In genomic region chr7:75028299-75028698, GRCh38 we compare ENCODE assay signal across 19 cellular contexts. TPM values are rescaled to one million over a fixed set of nuclear protein-coding genes. Genes with fewer than 3 reads are reported as not detected.
DNase-seq lines count a peak whose midpoint lies in the region; ATAC-seq, FAIRE-seq and TF ChIP-seq lines count a peak whose summit lies in the region.
"Had no signal": no experiment of that assay in that cellular context is flagged by ENCODE, and none has a peak within 500 bp of the region (broad histone marks: within the 10 kb centered on the region; RNA-seq: fewer than 3 reads in every experiment).

No MANE protein-coding gene starts in this region.

- no peaks in the 10 kb centered on the region for H3K36me3 ChIP-seq in lower lobe of right lung
- H3K36me3 ChIP-seq in upper lobe of left lung: peaks cover 0 to 18% (median 6%) of the 10 kb centered on the region in 4 donors
- H3K36me3 ChIP-seq: BE2C had no signal

- FAIRE-seq in D721Med (lab: Jason Lieb, UNC): no peak
- FAIRE-seq: A204.1, GM18507, H54, HepG2, HTR-8/SVneo had no signal

- H3K9me3 Mint-ChIP-seq in H9: no peaks in the 10 kb centered on the region

- no peak overlapping the region for H4K91ac ChIP-seq in H9 (ENCODE audit: insufficient read length, low read depth, low read length)

- peaks cover 0 to 5% of the 10 kb centered on the region in 2 experiments; a peak in 1 of 4 replicates for H3K4me1 Mint-ChIP-seq in H9
- H3K4me1 Mint-ChIP-seq: CD14-positive monocyte; CD8-positive, alpha-beta memory T cell had no signal

- no CpG with 5 or more reads among the region's 9 CpGs for WGBS in H9 (ENCODE audit: extremely low coverage, insufficient read length, low lambda C conversion rate)
- WGBS in upper lobe of left lung, 2 donors: 69 to 70% methylated on average over 7 to 9 of the region's 9 CpGs

- no peak overlapping the region for H3T11ph ChIP-seq in H9 (ENCODE audit: low read length)

- H2BK120ac ChIP-seq in H9 (ENCODE audit: low read depth, low read length, poor library complexity, severe bottlenecking): no peak overlapping the region

- H3K4me1 ChIP-seq in H9 (ENCODE audit: insufficient read depth, low read length) (no peaks in the 10 kb centered on the region), lower lobe of right lung (no peaks in the 10 kb centered on the region), upper lobe of left lung (no peaks in the 10 kb centered on the region)
- H3K4me1 ChIP-seq: BE2C, Caco-2 had no signal

- H2BK12ac ChIP-seq in H9 (ENCODE audit: insufficient read length, low read depth, low read length): no peak overlapping the region

- no peak overlapping the region for H2BK5ac ChIP-seq in H9 (ENCODE audit: insufficient read length, low read length)

- H3K27ac ChIP-seq in H9 (ENCODE audit: insufficient read length, low read depth, low read length) (no peak overlapping the region), lower lobe of right lung (no peak overlapping the region), upper lobe of left lung (no peak overlapping the region)
- H3K27ac ChIP-seq: GM23248 had no signal

- H4K20me1 ChIP-seq in H9 (ENCODE audit: control insufficient read depth, insufficient read depth, insufficient read length): no peaks in the 10 kb centered on the region

- no peaks in the 10 kb centered on the region for H3K79me1 ChIP-seq in H9 (ENCODE audit: insufficient read depth, low read depth, low read length, poor library complexity, severe bottlenecking)

- no peak overlapping the region for H4K8ac ChIP-seq in H9 (replicated peaks; ENCODE audit: insufficient read length, low read depth, low read length)

- no peak overlapping the region for H3K4me3 Mint-ChIP-seq in H9
- H3K4me3 Mint-ChIP-seq: CD14-positive monocyte; CD8-positive, alpha-beta memory T cell had no signal

- intact Hi-C loops in lower lobe of right lung (cut with DNase I): no loop called here

- H3K27me3 Mint-ChIP-seq in H9 (ENCODE audit: low read depth): no peaks in the 10 kb centered on the region
- H3K27me3 Mint-ChIP-seq: CD8-positive, alpha-beta memory T cell had no signal

- H3K27ac Mint-ChIP-seq in H9: peak overlapping the region; percentile 43 to 78 (median 69); a peak in 3 of 7 replicates
- H3K27ac Mint-ChIP-seq: CD14-positive monocyte; CD8-positive, alpha-beta memory T cell had no signal

- H3K4ac ChIP-seq in H9 (ENCODE audit: low read depth, low read length): no peak overlapping the region

- H2BK15ac ChIP-seq in H9 (ENCODE audit: low read depth, low read length): no peak overlapping the region

- H3K23me2 ChIP-seq in H9 (ENCODE audit: insufficient read length, low read depth, low read length, poor library complexity, severe bottlenecking): peaks cover 3% of the 10 kb centered on the region

- H3K4me3 ChIP-seq in lower lobe of right lung (no peak overlapping the region), upper lobe of left lung (no peak overlapping the region)
- H3K4me3 ChIP-seq: GM23248 had no signal

- no peak overlapping the region for H3K23ac ChIP-seq in H9 (ENCODE audit: insufficient read length, low read depth, low read length)

- no peaks in the 10 kb centered on the region for H3K9me3 ChIP-seq in H9 (ENCODE audit: control insufficient read depth, low read depth, low read length)
- H3K9me3 ChIP-seq in lower lobe of right lung: no peaks in the 10 kb centered on the region
- no peaks in the 10 kb centered on the region for H3K9me3 ChIP-seq in upper lobe of left lung
- H3K9me3 ChIP-seq: BE2C, Caco-2 had no signal

- no peak overlapping the region for H3K14ac ChIP-seq in H9 (ENCODE audit: insufficient read depth, low read length)

- no peaks in the 10 kb centered on the region for H3K27me3 ChIP-seq in H9 (ENCODE audit: insufficient read depth, low read length)
- no peaks in the 10 kb centered on the region for H3K27me3 ChIP-seq in lower lobe of right lung (ENCODE audit: low read depth)
- no peaks in the 10 kb centered on the region for H3K27me3 ChIP-seq in upper lobe of left lung
- H3K27me3 ChIP-seq: BE2C had no signal

- no peak for TF ChIP-seq EP300 in upper lobe of left lung (IDR thresholded peaks at IDR 0.05)

- no peak overlapping the region for H4K5ac ChIP-seq in H9 (ENCODE audit: insufficient read length, low read depth, low read length)

- no peak overlapping the region for H3K18ac ChIP-seq in H9 (ENCODE audit: insufficient read length, low read depth, low read length)

- DNase-seq in D721Med (ENCODE audit: insufficient read length, low spot score): peak; percentile 12
- no peak for DNase-seq in H9
- no peak for DNase-seq in lower lobe of right lung
- peak in 1 of 2 donors; percentile 30 for DNase-seq in upper lobe of left lung
- DNase-seq in NCI-H1092 treated with DMSO at 0.1 percent for 48 hours (lab: John Stamatoyannopoulos, UW): no peak
- no peak for DNase-seq in NCI-H1417 (lab: John Stamatoyannopoulos, UW)
- DNase-seq: BE2C; Caco-2; CD8-positive, alpha-beta memory T cell; DMS53; GF-D8; GM23248 had no signal

- no peak overlapping the region for H2AK5ac ChIP-seq in H9 (ENCODE audit: insufficient read length, low read length)

- no peaks in the 10 kb centered on the region for H3K79me2 ChIP-seq in H9 (ENCODE audit: insufficient read depth, low read length)

- H3K36me3 Mint-ChIP-seq in H9 (ENCODE audit: insufficient read depth in 1 of 3, low read depth in 3 of 3): peaks cover 2 to 24% (median 18%) of the 10 kb centered on the region in 3 experiments; a peak in 6 of 7 replicates
- H3K36me3 Mint-ChIP-seq: CD14-positive monocyte had no signal

- H2BK20ac ChIP-seq in H9 (ENCODE audit: low read depth, low read length, poor library complexity, severe bottlenecking): no peak overlapping the region

- H3K9ac ChIP-seq in H9 (ENCODE audit: extremely low read depth, insufficient read length, low read length): no peak overlapping the region
- H3K9ac ChIP-seq: GM23248 had no signal

- H2AFZ ChIP-seq in H9 (ENCODE audit: low read length): no peak overlapping the region
- H2AFZ ChIP-seq: GM23248 had no signal

- H3K56ac ChIP-seq in H9 (ENCODE audit: insufficient read length, low read depth, low read length): no peak overlapping the region

- H3K4me2 ChIP-seq in H9 (ENCODE audit: insufficient read depth, insufficient read length, low read length): no peak overlapping the region

- TF ChIP-seq POLR2A in upper lobe of left lung (IDR thresholded peaks at IDR 0.05): no peak

- ATAC-seq in lower lobe of right lung (peak; percentile 66 to 71), upper lobe of left lung (ENCODE audit: low FRiP score in 2 of 2) (peak; percentile 15 to 24), HG02973 (IDR thresholded peaks at IDR 0.05; ENCODE audit: unreplicated experiment) (no peak)
- ATAC-seq: HepG2 had no signal

- TF ChIP-seq CTCF in D721Med (IDR thresholded peaks at IDR 0.05; ENCODE audit: insufficient read depth, missing control alignments) (no peak), H9 (conservative IDR thresholded peaks at IDR 0.05) (no peak), lower lobe of right lung (IDR thresholded peaks at IDR 0.05) (no peak), upper lobe of left lung (IDR thresholded peaks at IDR 0.05) (no peak)

RNA-seq across cellular contexts. Expression of gene RCC1L, which starts 45.3 kb away (rescaled TPM):
- 54.1 and 56.0 TPM in 2 replicates for total RNA-seq in H9 (2021)
- 33.9 TPM for total RNA-seq in lower lobe of right lung
- 10 to 100 TPM; 26.2 to 46.1 (median 37.9) TPM for total RNA-seq in upper lobe of left lung
